In the genomic region with DNA sequence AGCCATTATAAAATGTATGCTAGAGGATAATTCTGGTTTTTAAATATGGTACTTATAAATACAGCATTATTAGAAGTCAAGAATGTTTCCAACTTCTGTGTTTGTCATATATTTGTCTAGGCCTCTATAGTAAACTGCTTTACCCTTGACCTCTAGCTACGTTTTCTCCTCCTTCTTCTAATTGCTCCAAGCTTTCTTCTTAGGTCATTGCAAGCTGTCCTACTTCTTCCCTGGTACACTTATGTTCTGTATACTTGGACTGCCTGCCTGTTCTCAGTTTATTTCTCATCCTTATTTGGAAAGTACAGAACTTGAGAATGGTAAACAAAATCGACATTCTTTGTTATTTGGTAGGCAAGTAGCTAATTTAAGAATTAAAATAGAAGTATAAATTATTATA, we compare ENCODE assay signal across 24 cellular contexts. TPM values are rescaled to one million over a fixed set of nuclear protein-coding genes. Genes with fewer than 3 reads are reported as not detected.
DNase-seq lines count a peak whose midpoint lies in the region; ATAC-seq and TF ChIP-seq lines count a peak whose summit lies in the region.
"Had no signal": no experiment of that assay in that cellular context is flagged by ENCODE, and none has a peak within 500 bp of the region (broad histone marks: within the 10 kb centered on the region; RNA-seq: fewer than 3 reads in every experiment).

No MANE protein-coding gene starts in this region.

- intact Hi-C loops in natural killer cell (cut with micrococcal nuclease) (no loop called here), vagina (cut with DNase I) (no loop called here)

- peaks cover 25 to 47% of the 10 kb centered on the region in 2 donors for H3K4me1 Mint-ChIP-seq in natural killer cell treated with Interleukin-12 subunit alpha and Interleukin-12 subunit beta and Interleukin-15 and Interleukin-18, amount 100 ng/mL, for 72 hours (ENCODE audit: low read depth in 2 of 2)
- peaks cover 16 to 18% of the 10 kb centered on the region in 2 donors for H3K4me1 Mint-ChIP-seq in natural killer cell
- H3K4me1 Mint-ChIP-seq in T-helper 17 cell = peaks cover 12% of the 10 kb centered on the region

- H3K27ac ChIP-seq in vagina = peak overlapping the region; percentile 44
- H3K27ac ChIP-seq: lower lobe of right lung, neutrophil, psoas muscle had no signal

- H3K36me3 Mint-ChIP-seq in natural killer cell treated with Interleukin-12 subunit alpha and Interleukin-12 subunit beta and Interleukin-15 and Interleukin-18, amount 100 ng/mL, for 72 hours = peaks cover 24% of the 10 kb centered on the region
- peaks cover 8% of the 10 kb centered on the region for H3K36me3 Mint-ChIP-seq in natural killer cell
- H3K36me3 Mint-ChIP-seq in T-helper 17 cell (ENCODE audit: low read depth) = peaks cover 2% of the 10 kb centered on the region

- H3K27ac Mint-ChIP-seq in natural killer cell treated with Interleukin-12 subunit alpha and Interleukin-12 subunit beta and Interleukin-15 and Interleukin-18, amount 100 ng/mL, for 72 hours = peak overlapping the region; percentile 75 to 84
- H3K27ac Mint-ChIP-seq in natural killer cell = no peak overlapping the region
- peak overlapping the region; percentile 78 for H3K27ac Mint-ChIP-seq in T-helper 17 cell
- H3K27ac Mint-ChIP-seq: activated CD4-positive, alpha-beta memory T cell treated with anti-CD3 and anti-CD28 coated beads for 36 hours; activated naive CD8-positive, alpha-beta T cell treated with anti-CD3 and anti-CD28 coated beads for 36 hours had no signal

- H3K4me3 Mint-ChIP-seq in natural killer cell treated with Interleukin-12 subunit alpha and Interleukin-12 subunit beta and Interleukin-15 and Interleukin-18, amount 100 ng/mL, for 72 hours = no peak overlapping the region
- H3K4me3 Mint-ChIP-seq in natural killer cell (no peak overlapping the region), T-helper 17 cell (no peak overlapping the region)
- H3K4me3 Mint-ChIP-seq: activated CD4-positive, alpha-beta memory T cell treated with anti-CD3 and anti-CD28 coated beads for 36 hours; activated naive CD8-positive, alpha-beta T cell treated with anti-CD3 and anti-CD28 coated beads for 36 hours; B cell had no signal

- DNase-seq in natural killer cell treated with Interleukin-12 subunit alpha and Interleukin-12 subunit beta and Interleukin-15 and Interleukin-18, amount 100 ng/mL, for 72 hours (ENCODE audit: low spot score) = no peak
- DNase-seq in natural killer cell (no peak), T-helper 17 cell (no peak), fibroblast of peridontal ligament (ENCODE audit: extremely low read depth) (peak; percentile 38), vagina (ENCODE audit: extremely low spot score in 2 of 2) (no peak), NCI-H446 treated with DMSO at 0.1 percent for 48 hours (lab: John Stamatoyannopoulos, UW) (no peak), mucosa of gallbladder (ENCODE audit: low spot score) (no peak), amniotic stem cell (lab: John Stamatoyannopoulos, UW) (no peak)
- DNase-seq: activated CD4-positive, alpha-beta memory T cell treated with anti-CD3 and anti-CD28 coated beads for 36 hours; activated naive CD8-positive, alpha-beta T cell treated with anti-CD3 and anti-CD28 coated beads for 36 hours; Caco-2; DND-41; effector CD4-positive, alpha-beta T cell; erythroblast; H7; lower lobe of right lung; NCI-H2029 treated with DMSO at 0.1 percent for 48 hours; NCI-H2227 treated with DMSO at 0.1 percent for 48 hours; psoas muscle; Right ventricle myocardium superior; stimulated activated CD4-positive, alpha-beta T cell treated with anti-CD3 and anti-CD28 coated beads, Interleukin-1b, Interleukin-23, amount 100 ng/mL, for 48 hours had no signal

- H3K4me1 ChIP-seq in vagina = peaks cover 18% of the 10 kb centered on the region
- H3K4me1 ChIP-seq: Caco-2, psoas muscle had no signal

- no peaks in the 10 kb centered on the region for H3K9me3 Mint-ChIP-seq in natural killer cell treated with Interleukin-12 subunit alpha and Interleukin-12 subunit beta and Interleukin-15 and Interleukin-18, amount 100 ng/mL, for 72 hours
- H3K9me3 Mint-ChIP-seq in natural killer cell = no peaks in the 10 kb centered on the region

- no peak for ATAC-seq in natural killer cell treated with Interleukin-12 subunit alpha and Interleukin-12 subunit beta and Interleukin-15 and Interleukin-18, amount 100 ng/mL, for 72 hours
- ATAC-seq in natural killer cell = no peak
- ATAC-seq in T-helper 17 cell = no peak
- ATAC-seq: activated CD4-positive, CD25-positive, alpha-beta regulatory T cell treated with anti-CD3 and anti-CD28 coated beads, Interleukin-2, amount 50 U/mL, for 24 hours; lower lobe of right lung; psoas muscle had no signal

- H3K4me3 ChIP-seq in vagina = no peak overlapping the region
- H3K4me3 ChIP-seq: lower lobe of right lung, psoas muscle had no signal

- no peaks in the 10 kb centered on the region for H3K9me3 ChIP-seq in T-helper 17 cell (ENCODE audit: control insufficient read depth, low read length, poor library complexity, severe bottlenecking)
- H3K9me3 ChIP-seq in vagina = peaks cover 6% of the 10 kb centered on the region
- H3K9me3 ChIP-seq: Caco-2, lower lobe of right lung, neutrophil, psoas muscle had no signal

- H3K27me3 Mint-ChIP-seq in natural killer cell treated with Interleukin-12 subunit alpha and Interleukin-12 subunit beta and Interleukin-15 and Interleukin-18, amount 100 ng/mL, for 72 hours = peaks cover 0 to 6% of the 10 kb centered on the region in 2 donors
- peaks cover 7 to 13% of the 10 kb centered on the region in 2 donors for H3K27me3 Mint-ChIP-seq in natural killer cell (ENCODE audit: low read depth in 2 of 2)
- no peaks in the 10 kb centered on the region for H3K27me3 Mint-ChIP-seq in T-helper 17 cell
- H3K27me3 Mint-ChIP-seq: activated CD4-positive, alpha-beta memory T cell treated with anti-CD3 and anti-CD28 coated beads for 36 hours; activated naive CD8-positive, alpha-beta T cell treated with anti-CD3 and anti-CD28 coated beads for 36 hours; B cell had no signal

- no peaks in the 10 kb centered on the region for H3K27me3 ChIP-seq in vagina
- H3K27me3 ChIP-seq: neutrophil had no signal

- no peak for TF ChIP-seq CTCF in natural killer cell (IDR thresholded peaks at IDR 0.05)
- no peak for TF ChIP-seq CTCF in vagina (IDR thresholded peaks at IDR 0.05)

- no peak for TF ChIP-seq POLR2A in vagina (IDR thresholded peaks at IDR 0.05)

- no peaks in the 10 kb centered on the region for H3K36me3 ChIP-seq in vagina
- H3K36me3 ChIP-seq: lower lobe of right lung, neutrophil had no signal

RNA-seq across cellular contexts. Expression of a gene that starts 23.9 kb away (rescaled TPM):
- 10 to 100 TPM; 45.5 to 57.3 TPM for total RNA-seq in natural killer cell treated with Interleukin-12 subunit alpha and Interleukin-12 subunit beta and Interleukin-15 and Interleukin-18, amount 100 ng/mL, for 72 hours
- total RNA-seq in natural killer cell (10 to 100 TPM; 87.8 to 97.6 (median 97.3) TPM), T-helper 17 cell (100 to 1,000 TPM; 123 to 158 TPM), vagina (24.6 TPM), mucosa of gallbladder (44.0 TPM)

Comparison
In these comparisons a context has a peak if more than half of its experiments do, and no peak if none do; other contexts are left out.
1. H3K27ac Mint-ChIP-seq: peak in natural killer cell treated with Interleukin-12 subunit alpha and Interleukin-12 subunit beta and Interleukin-15 and Interleukin-18, amount 100 ng/mL, for 72 hours (2 of 2) and T-helper 17 cell (single experiment); none in natural killer cell (0 of 2).